In genomic region chr7:74255461-74255860, GRCh38 we compare ENCODE assay signal across 8 cellular contexts. TPM values are rescaled to one million over a fixed set of nuclear protein-coding genes. Genes with fewer than 3 reads are reported as not detected.
DNase-seq lines count a peak whose midpoint lies in the region; ATAC-seq, FAIRE-seq and TF ChIP-seq lines count a peak whose summit lies in the region.
"Not testable (repeated sequence)": the region's sequence is repeated elsewhere in the genome, so short reads cannot be mapped to it uniquely, and the experiment has no call there.

No MANE protein-coding gene starts in this region.

- peaks cover 13% of the 10 kb centered on the region for H3K36me3 Mint-ChIP-seq in activated CD4-positive, alpha-beta T cell treated with anti-CD3 and anti-CD28 coated beads, Interleukin-2, amount 10 ng/mL, durations not matched to agents 7 days and 5 days (ENCODE audit: low read depth)

- not testable (repeated sequence) for H4K91ac ChIP-seq in mesenchymal stem cell (ENCODE audit: low read length)

- H3K9me3 Mint-ChIP-seq in activated CD4-positive, alpha-beta T cell treated with anti-CD3 and anti-CD28 coated beads, Interleukin-2, amount 10 ng/mL, durations not matched to agents 7 days and 5 days: not testable (repeated sequence)

- TF ChIP-seq EP300 in K562 (IDR thresholded peaks at IDR 0.05; ENCODE audit: low read length): not testable (repeated sequence)

- POLR2A ChIA-PET in activated CD4-positive, alpha-beta T cell treated with anti-CD3 and anti-CD28 coated beads, Interleukin-2, amount 10 ng/mL, durations not matched to agents 7 days and 5 days (lab: Charles Lee): interaction anchor here (0.7 kb wide), 1 partner anchor 77 kb away, joined by 3 read pairs; no protein-coding TSS in a partner anchor
- POLR2A ChIA-PET in K562 (lab: Yijun Ruan, JAX): interaction anchor here (0.7 to 1.6 kb wide), 3 partner anchors 8 to 21 kb away, joined by 3 to 8 read pairs (median 5); no protein-coding TSS in a partner anchor

- peak overlapping the region; percentile 94 for H3K4me3 ChIP-seq in GM12875 (ENCODE audit: low read depth, low read length)
- H3K4me3 ChIP-seq in NB4 (ENCODE audit: low read depth, low read length): peak overlapping the region; percentile 94
- peak overlapping the region; percentile 98 for H3K4me3 ChIP-seq in K562
- H3K4me3 ChIP-seq in fibroblast of lung (replicated peaks in 1 of 4; ENCODE audit: control extremely low read depth in 1 of 4, insufficient read depth in 1 of 4, low read depth in 3 of 4, low read length in 4 of 4): peak overlapping the region; percentile 79 to 99 (median 96)
- peak overlapping the region in 1 of 2 experiments; percentile 94 for H3K4me3 ChIP-seq in mesenchymal stem cell (ENCODE audit: insufficient read depth in 1 of 2, low read depth in 1 of 2, low read length in 2 of 2)
- H3K4me3 ChIP-seq in psoas muscle: peak overlapping the region; percentile 89
- H3K4me3 ChIP-seq in vagina: peak overlapping the region; percentile 87 to 94

- peak overlapping the region in 1 of 2 experiments; percentile 99; a peak in 1 of 4 replicates for H3K9ac ChIP-seq in K562 (ENCODE audit: insufficient read depth in 1 of 2, low read depth in 2 of 2, low read length in 2 of 2)
- not testable (repeated sequence) for H3K9ac ChIP-seq in fibroblast of lung (ENCODE audit: insufficient read depth, low read length)
- H3K9ac ChIP-seq in mesenchymal stem cell (ENCODE audit: low read length): peak overlapping the region; percentile 96

- not testable (repeated sequence) for DNase-seq in NB4 (ENCODE audit: low read depth); activated CD4-positive, alpha-beta T cell treated with anti-CD3 and anti-CD28 coated beads, Interleukin-2, amount 10 ng/mL, durations not matched to agents 7 days and 5 days; K562 (ENCODE audit: extremely low read depth in 1 of 4, low spot score in 3 of 4); fibroblast of lung (ENCODE audit: low read depth in 2 of 2); mesenchymal stem cell; psoas muscle; vagina (ENCODE audit: extremely low spot score in 2 of 2)

- FAIRE-seq in K562 (lab: Jason Lieb, UNC): not testable (repeated sequence)

- not testable (repeated sequence) for H3K23ac ChIP-seq in mesenchymal stem cell (ENCODE audit: low read length in 2 of 2)

- peaks cover 16% of the 10 kb centered on the region for H3K79me1 ChIP-seq in mesenchymal stem cell (replicated peaks; ENCODE audit: low read length, poor library complexity, severe bottlenecking)

- not testable (repeated sequence) for H3K27me3 Mint-ChIP-seq in activated CD4-positive, alpha-beta T cell treated with anti-CD3 and anti-CD28 coated beads, Interleukin-2, amount 10 ng/mL, durations not matched to agents 7 days and 5 days

- not testable (repeated sequence) for H3K4ac ChIP-seq in mesenchymal stem cell (ENCODE audit: low read depth in 1 of 2, low read length in 2 of 2)

- H3K9me1 ChIP-seq in K562 (ENCODE audit: control insufficient read depth, insufficient read depth, low read length): not testable (repeated sequence)

- not testable (repeated sequence) for H4K20me1 ChIP-seq in K562 (replicated peaks; ENCODE audit: control insufficient read depth, insufficient read depth, low read length); fibroblast of lung (ENCODE audit: control insufficient read depth, extremely low read depth, insufficient read depth, low read length)

- H3K36me3 ChIP-seq in K562 (ENCODE audit: control insufficient read depth, insufficient read depth, low read length): peaks cover 20% of the 10 kb centered on the region
- not testable (repeated sequence) for H3K36me3 ChIP-seq in fibroblast of lung (ENCODE audit: control insufficient read depth, insufficient read depth, low read length); mesenchymal stem cell (ENCODE audit: control insufficient read depth in 1 of 2, insufficient read depth in 2 of 2, low read depth in 1 of 2, low read length in 2 of 2); vagina
- H3K36me3 ChIP-seq in psoas muscle (ENCODE audit: insufficient read depth in 1 of 2, low read depth in 1 of 2): peaks cover 0 to 15% of the 10 kb centered on the region in 2 donors

- ATAC-seq in K562, psoas muscle: not testable (repeated sequence)

- H4K8ac ChIP-seq in mesenchymal stem cell (ENCODE audit: low read length): not testable (repeated sequence)

- H2AFZ ChIP-seq in K562 (ENCODE audit: low read depth, low read length); fibroblast of lung (ENCODE audit: low read length); mesenchymal stem cell (ENCODE audit: low read depth, low read length): not testable (repeated sequence)

- H3K9me3 ChIP-seq in K562 (replicated peaks; ENCODE audit: control insufficient read depth, insufficient read depth, low read depth, low read length); fibroblast of lung (ENCODE audit: control insufficient read depth, insufficient read depth, low read depth, low read length); mesenchymal stem cell (ENCODE audit: control insufficient read depth, low read length); psoas muscle; vagina: not testable (repeated sequence)

- H2BK15ac ChIP-seq in mesenchymal stem cell (ENCODE audit: low read depth, poor library complexity, severe bottlenecking): not testable (repeated sequence)

- H2BK120ac ChIP-seq in mesenchymal stem cell (ENCODE audit: low read depth, low read length): not testable (repeated sequence)

- H3K14ac ChIP-seq in mesenchymal stem cell (ENCODE audit: low read length in 2 of 2): not testable (repeated sequence)

- H3K27ac Mint-ChIP-seq in activated CD4-positive, alpha-beta T cell treated with anti-CD3 and anti-CD28 coated beads, Interleukin-2, amount 10 ng/mL, durations not matched to agents 7 days and 5 days: not testable (repeated sequence)

- H3K27me3 ChIP-seq in K562 (ENCODE audit: control insufficient read depth in 2 of 2, insufficient read depth in 2 of 2, low read length in 2 of 2); fibroblast of lung (ENCODE audit: control insufficient read depth, insufficient read depth, low read length); mesenchymal stem cell (ENCODE audit: control insufficient read depth in 1 of 2, insufficient read depth in 1 of 2, low read length in 2 of 2); psoas muscle (ENCODE audit: insufficient read depth in 3 of 3, low read length in 2 of 3); vagina: not testable (repeated sequence)

- H3K4me2 ChIP-seq in K562 (ENCODE audit: insufficient read depth, low read length): peak overlapping the region; percentile 90
- H3K4me2 ChIP-seq in fibroblast of lung (ENCODE audit: extremely low read depth, insufficient read depth, low read length): peak overlapping the region; percentile 86
- not testable (repeated sequence) for H3K4me2 ChIP-seq in mesenchymal stem cell (ENCODE audit: low read length, poor library complexity, severe bottlenecking)

- H3K27ac ChIP-seq in K562 (ENCODE audit: extremely low read depth, low read depth, low read length); mesenchymal stem cell (ENCODE audit: low read length, poor library complexity, severe bottlenecking): not testable (repeated sequence)
- H3K27ac ChIP-seq in fibroblast of lung (ENCODE audit: insufficient read depth, low read length) (peak overlapping the region; percentile 99), psoas muscle (peak overlapping the region; percentile 88), vagina (peak overlapping the region; percentile 96)

- not testable (repeated sequence) for BruUV-seq in K562 (replicated peaks; lab: Mats Ljungman, UMichigan)

- not testable (repeated sequence) for H3K18ac ChIP-seq in mesenchymal stem cell (ENCODE audit: low read depth in 1 of 2, low read length in 2 of 2)

- H3K4me3 Mint-ChIP-seq in activated CD4-positive, alpha-beta T cell treated with anti-CD3 and anti-CD28 coated beads, Interleukin-2, amount 10 ng/mL, durations not matched to agents 7 days and 5 days: peak overlapping the region; percentile 95

- H2BK12ac ChIP-seq in mesenchymal stem cell (ENCODE audit: low read length in 2 of 2): not testable (repeated sequence)

- intact Hi-C loops in K562 (cut with micrococcal nuclease) (loop anchor here (10.0 kb wide), 1 partner anchor 59 kb away; no protein-coding TSS in a partner anchor), vagina (cut with DNase I) (loop anchor here (5.0 kb wide), 1 partner anchor 37 kb away; no protein-coding TSS in a partner anchor)
- intact Hi-C loops in psoas muscle (cut with DNase I): not testable (repeated sequence)

- not testable (repeated sequence) for TF ChIP-seq RAD21 in K562 (CRISPR knock-in tag; conservative IDR thresholded peaks at IDR 0.05 in 1 of 2, IDR thresholded peaks at IDR 0.05 in 1 of 2)

- WGBS in K562 (ENCODE audit: insufficient coverage, low coverage, missing lambda C conversion rate): 72% methylated on average over 6 of the region's 6 CpGs
- whole genome bisulfite sequencing in mesenchymal stem cell: 92% methylated on average over 6 of the region's 6 CpGs
- WGBS in psoas muscle, 3 donors: 84 to 90% (median 87%) methylated on average over 6 of the region's 6 CpGs

- CTCF ChIA-PET in activated CD4-positive, alpha-beta T cell treated with anti-CD3 and anti-CD28 coated beads, Interleukin-2, amount 10 ng/mL, durations not matched to agents 7 days and 5 days (lab: Charles Lee): interaction anchor here (1.6 kb wide), 1 partner anchor 145 kb away, joined by 3 read pairs; no protein-coding TSS in a partner anchor
- CTCF ChIA-PET in K562 (lab: Yijun Ruan, JAX; ENCODE audit: low intra/inter-chr PET ratio): not testable (repeated sequence)

- not testable (repeated sequence) for H2BK5ac ChIP-seq in mesenchymal stem cell (ENCODE audit: low read depth, low read length, poor library complexity, severe bottlenecking)

- TF ChIP-seq POLR2A in NB4 (IDR thresholded peaks at IDR 0.05; ENCODE audit: extremely low read depth, insufficient read length); K562 (conservative IDR thresholded peaks at IDR 0.05); vagina (IDR thresholded peaks at IDR 0.05): not testable (repeated sequence)

- in situ Hi-C loops in K562 (cut with MboI): not testable (repeated sequence)

- not testable (repeated sequence) for H2AK5ac ChIP-seq in mesenchymal stem cell (ENCODE audit: low read length, severe bottlenecking)

- not testable (repeated sequence) for TF ChIP-seq CTCF in GM12875 (IDR thresholded peaks at IDR 0.05; ENCODE audit: borderline replicate concordance, insufficient read depth, low read depth, low read length); NB4 (IDR thresholded peaks at IDR 0.05; ENCODE audit: low read depth, low read length); K562 (IDR thresholded peaks at IDR 0.05 in 2 of 3, conservative IDR thresholded peaks at IDR 0.05 in 1 of 3; ENCODE audit: insufficient read depth in 2 of 3, low read depth in 1 of 3, low read length in 3 of 3); fibroblast of lung (conservative IDR thresholded peaks at IDR 0.05 in 1 of 2, IDR thresholded peaks at IDR 0.05 in 1 of 2; ENCODE audit: low read depth in 1 of 2, low read length in 2 of 2); psoas muscle (IDR thresholded peaks at IDR 0.05); vagina (IDR thresholded peaks at IDR 0.05)

- H3K4me1 ChIP-seq in K562 (replicated peaks in 1 of 2; ENCODE audit: control insufficient read depth in 2 of 2, insufficient read depth in 2 of 2, low read length in 2 of 2) (peaks cover 9 to 24% of the 10 kb centered on the region in 2 experiments; a peak in 3 of 5 replicates), mesenchymal stem cell (ENCODE audit: control insufficient read depth, insufficient read depth, low read depth, low read length) (peaks cover 10% of the 10 kb centered on the region), psoas muscle (peaks cover 17% of the 10 kb centered on the region), vagina (peaks cover 26% of the 10 kb centered on the region)
- not testable (repeated sequence) for H3K4me1 ChIP-seq in fibroblast of lung (ENCODE audit: control insufficient read depth, extremely low read depth, insufficient read depth, low read length)

- peaks cover 34% of the 10 kb centered on the region for H3K79me2 ChIP-seq in K562 (ENCODE audit: control insufficient read depth, insufficient read depth, low read length)
- H3K79me2 ChIP-seq in fibroblast of lung (ENCODE audit: control insufficient read depth, insufficient read depth, low read length): peaks cover 13% of the 10 kb centered on the region

- H3K4me1 Mint-ChIP-seq in activated CD4-positive, alpha-beta T cell treated with anti-CD3 and anti-CD28 coated beads, Interleukin-2, amount 10 ng/mL, durations not matched to agents 7 days and 5 days: peaks cover 44% of the 10 kb centered on the region

RNA-seq across cellular contexts. Expression of gene RFC2, which starts 1.3 kb away (rescaled TPM):
- total RNA-seq in activated CD4-positive, alpha-beta T cell treated with anti-CD3 and anti-CD28 coated beads, Interleukin-2, amount 10 ng/mL, durations not matched to agents 7 days and 5 days: 10 to 100 TPM; 52.2 to 62.9 TPM
- 39.7 and 82.7 TPM in 2 replicates for total RNA-seq in K562 (2011; cell fraction: chromatin; rRNA removed; ENCODE audit: low replicate concordance)
- total RNA-seq in K562 (2011; cell fraction: nucleolus; rRNA removed): 54.0 and 64.9 TPM in 2 replicates
- total RNA-seq in K562 (2011; cell fraction: nucleoplasm; rRNA removed): 37.6 and 46.7 TPM in 2 replicates
- total RNA-seq in K562 (2014; rRNA removed) (93.6 and 123 TPM in 2 replicates), K562 (2014; rRNA removed; fragmentation: Illumina TruSeq; extraction: Trizol) (96.6 and 99.8 TPM in 2 replicates), K562 (2015; rRNA removed; fragmentation: Illumina TruSeq; extraction: Trizol) (122 and 126 TPM in 2 replicates), K562 (2021) (102 and 104 TPM in 2 replicates), fibroblast of lung (9.9 and 11.8 TPM in 2 replicates), psoas muscle (10 to 100 TPM; 13.7 to 19.8 (median 18.1) TPM), vagina (14.5 TPM)
- polyA plus RNA-seq in K562 (2011; rRNA removed) (78.2 and 109 TPM in 2 replicates), K562 (2014; fragmentation: Illumina TruSeq; extraction: Trizol) (156 and 161 TPM in 2 replicates), K562 (2014; fragmentation: Nextera tagmentation; extraction: Ambion mirVana) (10 to 100 TPM; 32.5 to 55.6 TPM), K562 (2014; rRNA removed) (112 and 124 TPM in 2 replicates), fibroblast of lung (19.6 and 33.2 TPM in 2 replicates), psoas muscle (10 to 100 TPM; 20.7 to 25.8 (median 24.1) TPM)
- polyA plus RNA-seq in K562 (2011; cell fraction: cytosol; rRNA removed): 62.5 and 86.6 TPM in 2 replicates
- polyA plus RNA-seq in K562 (2011; cell fraction: nucleus; rRNA removed): 21.3 and 32.9 TPM in 2 replicates
- 86.3 and 99.6 TPM in 2 replicates for polyA plus RNA-seq in K562 (2012)
- 85.5 and 125 TPM in 2 replicates for polyA minus RNA-seq in K562 (2011; rRNA and poly(A)+ RNA removed)
- polyA minus RNA-seq in K562 (2011; cell fraction: cytosol; rRNA and poly(A)+ RNA removed): 72.1 and 79.1 TPM in 2 replicates
- polyA minus RNA-seq in K562 (2011; cell fraction: nucleus; rRNA and poly(A)+ RNA removed): 22.2 and 22.7 TPM in 2 replicates
- 22.4 and 40.6 TPM in 2 replicates for polyA plus RNA-seq in fibroblast of lung (2012)
- 13.9 and 18.1 TPM in 2 replicates for polyA minus RNA-seq in fibroblast of lung (ENCODE audit: low replicate concordance)
- 17.3 TPM for polyA plus RNA-seq in mesenchymal stem cell (2013, experiment 1 of 2)
- 16.3 TPM for polyA plus RNA-seq in mesenchymal stem cell (2013, experiment 2 of 2)

RNA-seq across cellular contexts. Expression of gene CLIP2, which starts 33.7 kb away (rescaled TPM):
- total RNA-seq in activated CD4-positive, alpha-beta T cell treated with anti-CD3 and anti-CD28 coated beads, Interleukin-2, amount 10 ng/mL, durations not matched to agents 7 days and 5 days: under 1 TPM; 0.72 to 0.89 TPM
- 13.7 and 50.4 TPM in 2 replicates for total RNA-seq in K562 (2011; cell fraction: chromatin; rRNA removed; ENCODE audit: low replicate concordance)
- total RNA-seq in K562 (2011; cell fraction: nucleolus; rRNA removed): 18.6 and 27.8 TPM in 2 replicates
- 13.9 and 16.6 TPM in 2 replicates for total RNA-seq in K562 (2011; cell fraction: nucleoplasm; rRNA removed)
- total RNA-seq in K562 (2014; rRNA removed) (3.4 and 4.2 TPM in 2 replicates), K562 (2014; rRNA removed; fragmentation: Illumina TruSeq; extraction: Trizol) (0.91 and 1.8 TPM in 2 replicates), K562 (2015; rRNA removed; fragmentation: Illumina TruSeq; extraction: Trizol) (3.1 and 3.8 TPM in 2 replicates), K562 (2021) (4.3 and 5.4 TPM in 2 replicates), fibroblast of lung (58.3 and 77.8 TPM in 2 replicates), psoas muscle (1 to 10 TPM; 2.2 to 4.3 (median 3.3) TPM), vagina (24.3 TPM)
- polyA plus RNA-seq in K562 (2011; rRNA removed) (2.1 and 3.9 TPM in 2 replicates), K562 (2014; fragmentation: Illumina TruSeq; extraction: Trizol) (2.5 and 2.8 TPM in 2 replicates), K562 (2014; fragmentation: Nextera tagmentation; extraction: Ambion mirVana) (under 1 TPM; 0.07 to 0.10 TPM), K562 (2014; rRNA removed) (1.9 and 2.4 TPM in 2 replicates), fibroblast of lung (9.6 and 13.1 TPM in 2 replicates), psoas muscle (1 to 10 TPM; 1.5 to 1.8 (median 1.6) TPM)
- 3.0 and 3.4 TPM in 2 replicates for polyA plus RNA-seq in K562 (2011; cell fraction: cytosol; rRNA removed)
- polyA plus RNA-seq in K562 (2011; cell fraction: nucleus; rRNA removed): 5.0 and 8.1 TPM in 2 replicates
- 3.5 and 6.6 TPM in 2 replicates for polyA plus RNA-seq in K562 (2012)
- polyA minus RNA-seq in K562 (2011; rRNA and poly(A)+ RNA removed): 4.3 and 5.5 TPM in 2 replicates
- 5.6 and 10.7 TPM in 2 replicates for polyA minus RNA-seq in K562 (2011; cell fraction: cytosol; rRNA and poly(A)+ RNA removed)
- 10.0 and 11.3 TPM in 2 replicates for polyA minus RNA-seq in K562 (2011; cell fraction: nucleus; rRNA and poly(A)+ RNA removed)
- 35.3 and 55.2 TPM in 2 replicates for polyA plus RNA-seq in fibroblast of lung (2012)
- polyA minus RNA-seq in fibroblast of lung (ENCODE audit: low replicate concordance): 44.8 and 58.9 TPM in 2 replicates
- polyA plus RNA-seq in mesenchymal stem cell (2013, experiment 1 of 2): 68.2 TPM
- polyA plus RNA-seq in mesenchymal stem cell (2013, experiment 2 of 2): 63.3 TPM

RNA-seq across cellular contexts. Expression of gene LAT2, which starts 45.7 kb away (rescaled TPM):
- 1 to 10 TPM; 8.0 to 8.4 TPM for total RNA-seq in activated CD4-positive, alpha-beta T cell treated with anti-CD3 and anti-CD28 coated beads, Interleukin-2, amount 10 ng/mL, durations not matched to agents 7 days and 5 days
- total RNA-seq in K562 (2011; cell fraction: chromatin; rRNA removed; ENCODE audit: low replicate concordance): 1.1 and 2.4 TPM in 2 replicates
- 0.39 and 1.8 TPM in 2 replicates for total RNA-seq in K562 (2011; cell fraction: nucleolus; rRNA removed)
- total RNA-seq in K562 (2011; cell fraction: nucleoplasm; rRNA removed): 1.1 and 1.5 TPM in 2 replicates
- total RNA-seq in K562 (2014; rRNA removed) (0.29 and 0.45 TPM in 2 replicates), K562 (2014; rRNA removed; fragmentation: Illumina TruSeq; extraction: Trizol) (0.15 TPM in 1 of 2 replicates, not detected in the other), K562 (2015; rRNA removed; fragmentation: Illumina TruSeq; extraction: Trizol) (0.11 and 0.23 TPM in 2 replicates), K562 (2021) (0.29 and 0.58 TPM in 2 replicates), fibroblast of lung (0.26 and 0.50 TPM in 2 replicates), psoas muscle (1 to 10 TPM; 1.9 to 3.3 (median 2.7) TPM), vagina (4.2 TPM)
- polyA plus RNA-seq in K562 (2011; rRNA removed) (0.24 and 0.65 TPM in 2 replicates), K562 (2014; fragmentation: Illumina TruSeq; extraction: Trizol) (0.40 and 0.47 TPM in 2 replicates), K562 (2014; fragmentation: Nextera tagmentation; extraction: Ambion mirVana) (under 1 TPM; 0.24 to 0.25 TPM), K562 (2014; rRNA removed) (0.24 and 0.78 TPM in 2 replicates), fibroblast of lung (0.34 and 0.36 TPM in 2 replicates), psoas muscle (1 to 10 TPM; 1.2 to 3.4 (median 2.9) TPM)
- polyA plus RNA-seq in K562 (2011; cell fraction: cytosol; rRNA removed): 0.19 and 0.57 TPM in 2 replicates
- polyA plus RNA-seq in K562 (2011; cell fraction: nucleus; rRNA removed): 0.18 and 0.64 TPM in 2 replicates
- 0.68 and 0.76 TPM in 2 replicates for polyA plus RNA-seq in K562 (2012)
- 0.53 TPM in 1 of 2 replicates, not detected in the other for polyA minus RNA-seq in K562 (2011; rRNA and poly(A)+ RNA removed)
- polyA minus RNA-seq in K562 (2011; cell fraction: cytosol; rRNA and poly(A)+ RNA removed): not detected in 2 replicates
- 0.54 TPM in 1 of 2 replicates, not detected in the other for polyA minus RNA-seq in K562 (2011; cell fraction: nucleus; rRNA and poly(A)+ RNA removed)
- polyA plus RNA-seq in fibroblast of lung (2012): 0.40 and 0.54 TPM in 2 replicates
- polyA minus RNA-seq in fibroblast of lung (ENCODE audit: low replicate concordance): 0.33 and 6.0 TPM in 2 replicates
- 0.35 TPM for polyA plus RNA-seq in mesenchymal stem cell (2013, experiment 1 of 2)
- 0.52 TPM for polyA plus RNA-seq in mesenchymal stem cell (2013, experiment 2 of 2)
